Comparison of ENCODE assay signal across 8 cellular contexts in the genomic region with DNA sequence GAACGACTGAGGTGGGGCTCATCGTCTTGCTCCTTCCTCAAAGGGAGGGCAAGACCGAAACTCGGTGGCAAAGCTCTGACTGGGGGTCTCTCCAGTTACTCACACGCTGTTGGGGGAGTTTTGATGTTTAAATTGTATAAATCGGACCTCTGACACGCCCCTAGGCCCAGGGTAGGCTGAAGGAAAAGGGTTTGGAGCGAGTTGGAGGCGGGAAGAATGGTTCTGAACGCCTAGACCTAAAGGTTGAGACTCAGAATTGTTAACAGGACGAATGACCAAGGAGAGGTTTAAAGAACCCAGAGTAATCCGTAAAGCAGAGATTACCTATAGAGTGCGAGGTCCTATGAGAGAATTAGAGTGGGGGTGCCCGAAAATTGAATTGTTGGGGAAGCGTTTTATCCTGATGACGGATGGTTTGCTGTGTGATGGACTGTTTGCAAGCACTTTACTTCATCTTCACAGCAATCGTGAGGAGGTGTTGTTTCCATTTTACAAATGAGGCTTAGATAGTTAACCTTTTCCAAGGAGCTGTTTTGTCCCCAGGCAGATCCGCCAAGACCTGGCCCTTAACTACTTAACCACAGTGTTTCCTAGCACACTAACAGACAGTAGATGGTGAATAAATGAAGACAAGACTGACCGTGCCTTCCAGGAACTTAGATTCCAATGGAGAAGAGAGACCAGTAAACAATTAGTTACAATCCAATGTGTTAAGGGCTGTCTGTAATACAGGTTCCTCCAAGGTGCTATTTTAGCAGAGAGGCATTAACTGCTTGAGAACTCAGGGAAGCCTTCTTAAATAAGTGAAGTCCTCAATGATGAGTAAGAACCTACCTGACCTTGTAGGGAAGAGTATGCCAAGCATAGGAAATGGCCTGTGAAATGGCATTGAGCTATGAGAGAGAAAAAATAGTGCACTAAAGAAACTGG. TPM values are rescaled to one million over a fixed set of nuclear protein-coding genes. Genes with fewer than 3 reads are reported as not detected.
DNase-seq lines count a peak whose midpoint lies in the region; ATAC-seq lines count a peak whose summit lies in the region.

No MANE protein-coding gene starts in this region.

- H3K9me3 Mint-ChIP-seq in activated T-cell treated with anti-CD3 and anti-CD28 coated beads, Interleukin-2, amount 50 U/mL, for 4 hours, result no peaks in the 10 kb centered on the region
- no peaks in the 10 kb centered on the region for H3K9me3 Mint-ChIP-seq in activated naive CD8-positive, alpha-beta T cell (ENCODE audit: low read depth)
- H3K9me3 Mint-ChIP-seq in stimulated activated naive CD8-positive, alpha-beta T cell treated with anti-CD3 and anti-CD28 coated beads, Interleukin-15, amount 100 ng/mL, for 72 hours, result no peaks in the 10 kb centered on the region

- H3K9me3 ChIP-seq in iPS-15b (ENCODE audit: control insufficient read depth, insufficient read depth, low read length), result no peaks in the 10 kb centered on the region

- H3K4me1 ChIP-seq in iPS-15b (ENCODE audit: control insufficient read depth, insufficient read depth, low read length), result peaks cover 25% of the 10 kb centered on the region

- peak overlapping the region; percentile 93 for H3K4me3 ChIP-seq in iPS-15b (ENCODE audit: low read depth, low read length)

- H3K4me3 Mint-ChIP-seq in activated T-cell treated with anti-CD3 and anti-CD28 coated beads, Interleukin-2, amount 50 U/mL, for 4 hours, result peak overlapping the region; percentile 92
- peak overlapping the region; percentile 97 for H3K4me3 Mint-ChIP-seq in activated naive CD8-positive, alpha-beta T cell
- peak overlapping the region; percentile 98 to 100 for H3K4me3 Mint-ChIP-seq in stimulated activated naive CD8-positive, alpha-beta T cell treated with anti-CD3 and anti-CD28 coated beads, Interleukin-15, amount 100 ng/mL, for 72 hours

- H3K4me1 Mint-ChIP-seq in activated T-cell treated with anti-CD3 and anti-CD28 coated beads, Interleukin-2, amount 50 U/mL, for 4 hours (ENCODE audit: low read depth), result peaks cover 47% of the 10 kb centered on the region
- H3K4me1 Mint-ChIP-seq in activated naive CD8-positive, alpha-beta T cell (ENCODE audit: low read depth), result peaks cover 45% of the 10 kb centered on the region
- H3K4me1 Mint-ChIP-seq in stimulated activated naive CD8-positive, alpha-beta T cell treated with anti-CD3 and anti-CD28 coated beads, Interleukin-15, amount 100 ng/mL, for 72 hours, result peaks cover 49% of the 10 kb centered on the region

- H3K36me3 ChIP-seq in iPS-15b (ENCODE audit: control insufficient read depth, insufficient read depth, low read length), result no peaks in the 10 kb centered on the region

- no peaks in the 10 kb centered on the region for H3K27me3 ChIP-seq in iPS-15b (ENCODE audit: control insufficient read depth, insufficient read depth, low read length)

- ATAC-seq in activated T-cell treated with anti-CD3 and anti-CD28 coated beads, Interleukin-2, amount 50 U/mL, for 4 hours, result no peak
- no peak for ATAC-seq in stimulated activated naive CD8-positive, alpha-beta T cell treated with anti-CD3 and anti-CD28 coated beads, Interleukin-15, amount 100 ng/mL, for 72 hours
- ATAC-seq in HG03342 (IDR thresholded peaks at IDR 0.05; ENCODE audit: unreplicated experiment) (no peak), HG03095 (IDR thresholded peaks at IDR 0.05; ENCODE audit: unreplicated experiment) (no peak)

- no peak for DNase-seq in activated T-cell treated with anti-CD3 and anti-CD28 coated beads, Interleukin-2, amount 50 U/mL, for 4 hours
- DNase-seq in activated T-cell treated with anti-CD3 and anti-CD28 coated beads for 4 hours, result no peak
- DNase-seq in stimulated activated naive CD8-positive, alpha-beta T cell treated with anti-CD3 and anti-CD28 coated beads, Interleukin-15, amount 100 ng/mL, for 72 hours, result no peak
- no peak for DNase-seq in DMS 273 (lab: John Stamatoyannopoulos, UW; ENCODE audit: unreplicated experiment)

- peaks cover 5% of the 10 kb centered on the region for H3K36me3 Mint-ChIP-seq in activated T-cell treated with anti-CD3 and anti-CD28 coated beads, Interleukin-2, amount 50 U/mL, for 4 hours (ENCODE audit: insufficient read depth)
- H3K36me3 Mint-ChIP-seq in activated naive CD8-positive, alpha-beta T cell, result no peaks in the 10 kb centered on the region

- no peaks in the 10 kb centered on the region for H3K27me3 Mint-ChIP-seq in activated T-cell treated with anti-CD3 and anti-CD28 coated beads, Interleukin-2, amount 50 U/mL, for 4 hours (ENCODE audit: low read depth)
- no peaks in the 10 kb centered on the region for H3K27me3 Mint-ChIP-seq in activated naive CD8-positive, alpha-beta T cell
- no peaks in the 10 kb centered on the region for H3K27me3 Mint-ChIP-seq in stimulated activated naive CD8-positive, alpha-beta T cell treated with anti-CD3 and anti-CD28 coated beads, Interleukin-15, amount 100 ng/mL, for 72 hours

- H3K9ac ChIP-seq in iPS-15b (ENCODE audit: low read depth, low read length), result peak overlapping the region; percentile 87

- H3K27ac Mint-ChIP-seq in activated naive CD8-positive, alpha-beta T cell, result peak overlapping the region; percentile 98
- peak overlapping the region; percentile 96 to 97 for H3K27ac Mint-ChIP-seq in stimulated activated naive CD8-positive, alpha-beta T cell treated with anti-CD3 and anti-CD28 coated beads, Interleukin-15, amount 100 ng/mL, for 72 hours

RNA-seq across cellular contexts. Expression of a gene that starts 0.9 kb away (rescaled TPM):
- total RNA-seq in activated T-cell treated with anti-CD3 and anti-CD28 coated beads, Interleukin-2, amount 50 U/mL, for 4 hours, result 100 to 1,000 TPM; 237 to 241 (median 237) TPM

RNA-seq across cellular contexts. Expression of a gene that starts 24.6 kb away (rescaled TPM):
- 10 to 100 TPM; 62.9 to 98.8 (median 89.2) TPM for total RNA-seq in activated T-cell treated with anti-CD3 and anti-CD28 coated beads, Interleukin-2, amount 50 U/mL, for 4 hours
